ENCODE assay signal across 13 cellular contexts in the genomic region with DNA sequence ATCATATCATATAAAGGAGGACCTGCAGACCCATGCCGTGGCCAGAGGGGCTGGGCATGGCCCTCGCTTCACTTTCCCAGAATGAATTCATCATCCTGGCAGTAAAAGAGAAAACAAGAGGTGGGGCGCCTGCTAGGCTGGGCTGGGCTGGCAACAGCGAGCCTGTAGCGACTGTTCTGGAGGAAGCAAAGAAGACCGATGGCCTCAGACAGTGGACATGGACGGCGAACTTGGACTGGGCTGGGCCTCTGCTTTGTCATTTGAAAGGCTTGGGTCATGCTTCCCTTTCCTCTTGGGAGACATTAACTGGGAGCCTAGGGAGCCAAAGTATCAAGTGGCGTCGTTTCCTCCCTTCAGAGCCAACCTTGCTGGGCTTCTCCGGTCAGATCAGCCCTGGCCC. TPM values are rescaled to one million over a fixed set of nuclear protein-coding genes. Genes with fewer than 3 reads are reported as not detected.
DNase-seq lines count a peak whose midpoint lies in the region; ATAC-seq and TF ChIP-seq lines count a peak whose summit lies in the region.
"Had no signal": no experiment of that assay in that cellular context is flagged by ENCODE, and none has a peak within 500 bp of the region (broad histone marks: within the 10 kb centered on the region; RNA-seq: fewer than 3 reads in every experiment).

No MANE protein-coding gene starts in this region.

- H3K27ac ChIP-seq in duodenal mucosa (ENCODE audit: low read depth, low read length): peak overlapping the region; percentile 15
- no peak overlapping the region for H3K27ac ChIP-seq in psoas muscle
- H3K27ac ChIP-seq in testis: no peak overlapping the region
- H3K27ac ChIP-seq: brain microvascular endothelial cell had no signal

- H3K9me3 ChIP-seq in ES-I3 (ENCODE audit: control insufficient read depth, insufficient read depth, low read length) (no peaks in the 10 kb centered on the region), duodenal mucosa (ENCODE audit: control insufficient read depth in 1 of 2, low read length in 2 of 2) (no peaks in the 10 kb centered on the region), psoas muscle (no peaks in the 10 kb centered on the region), testis (no peaks in the 10 kb centered on the region)

- peak overlapping the region in 1 of 2 donors; percentile 13 for H3K4me3 Mint-ChIP-seq in stimulated activated naive CD8-positive, alpha-beta T cell treated with anti-CD3 and anti-CD28 coated beads, Interleukin-15, amount 100 ng/mL, for 72 hours
- H3K4me3 Mint-ChIP-seq: activated T-cell treated with anti-CD3 and anti-CD28 coated beads, Interleukin-2, amount 50 U/mL, for 4 hours; stimulated activated effector memory CD8-positive, alpha-beta T cell treated with anti-CD3 and anti-CD28 coated beads, Interleukin-12 subunit alpha, Interleukin-12 subunit beta, amount 100 ng/mL, for 72 hours had no signal

- H3K9ac ChIP-seq in ES-I3 (ENCODE audit: low read depth, low read length) (peak overlapping the region; percentile 58; the same call in 1 of the 2 replicates), duodenal mucosa (ENCODE audit: low read depth in 1 of 2, low read length in 2 of 2) (peak overlapping the region; percentile 41 to 88)

- TF ChIP-seq POLR2A in testis (IDR thresholded peaks at IDR 0.05): no peak

- H3K4me1 ChIP-seq in ES-I3 (ENCODE audit: insufficient read depth, low read length): no peaks in the 10 kb centered on the region
- H3K4me1 ChIP-seq in duodenal mucosa (ENCODE audit: control insufficient read depth in 1 of 2, insufficient read depth in 2 of 2, low read length in 2 of 2): peaks cover 40 to 41% of the 10 kb centered on the region in 2 donors
- H3K4me1 ChIP-seq in psoas muscle: no peaks in the 10 kb centered on the region
- H3K4me1 ChIP-seq in testis: peaks cover 6% of the 10 kb centered on the region

- no peak overlapping the region for H3K27ac Mint-ChIP-seq in stimulated activated naive CD8-positive, alpha-beta T cell treated with anti-CD3 and anti-CD28 coated beads, Interleukin-15, amount 100 ng/mL, for 72 hours
- H3K27ac Mint-ChIP-seq: IgD-negative memory B cell; stimulated activated effector memory CD8-positive, alpha-beta T cell treated with anti-CD3 and anti-CD28 coated beads, Interleukin-12 subunit alpha, Interleukin-12 subunit beta, amount 100 ng/mL, for 72 hours had no signal

- H3K4me3 ChIP-seq in duodenal mucosa (ENCODE audit: low read depth in 1 of 2, low read length in 2 of 2) (peak overlapping the region; percentile 61 to 82), kidney epithelial cell (ENCODE audit: low read depth, low read length) (peak overlapping the region; percentile 22), psoas muscle (peak overlapping the region; percentile 41), testis (no peak overlapping the region)

- H3K27me3 ChIP-seq in duodenal mucosa (ENCODE audit: control insufficient read depth in 1 of 2, insufficient read depth in 2 of 2, low read length in 2 of 2) (peaks cover 0 to 2% of the 10 kb centered on the region in 2 donors), kidney epithelial cell (ENCODE audit: control insufficient read depth, insufficient read depth, low read length) (peaks cover 23% of the 10 kb centered on the region), psoas muscle (ENCODE audit: insufficient read depth in 3 of 3, low read length in 2 of 3) (peaks cover 0 to 38% (median 11%) of the 10 kb centered on the region in 3 donors), testis (no peaks in the 10 kb centered on the region)

- peak in 1 of 4 donors; percentile 16 for ATAC-seq in psoas muscle
- no peak for ATAC-seq in stimulated activated naive CD8-positive, alpha-beta T cell treated with anti-CD3 and anti-CD28 coated beads, Interleukin-15, amount 100 ng/mL, for 72 hours
- ATAC-seq: stimulated activated effector memory CD8-positive, alpha-beta T cell treated with anti-CD3 and anti-CD28 coated beads, Interleukin-12 subunit alpha, Interleukin-12 subunit beta, amount 100 ng/mL, for 72 hours had no signal

- TF ChIP-seq CTCF in kidney epithelial cell (IDR thresholded peaks at IDR 0.05; ENCODE audit: insufficient read depth, low read length, poor library complexity, severe bottlenecking) (no peak), psoas muscle (IDR thresholded peaks at IDR 0.05) (no peak), testis (IDR thresholded peaks at IDR 0.05) (no peak)

- H3K9me3 Mint-ChIP-seq in stimulated activated naive CD8-positive, alpha-beta T cell treated with anti-CD3 and anti-CD28 coated beads, Interleukin-15, amount 100 ng/mL, for 72 hours: no peaks in the 10 kb centered on the region
- H3K9me3 Mint-ChIP-seq: activated T-cell treated with anti-CD3 and anti-CD28 coated beads, Interleukin-2, amount 50 U/mL, for 4 hours; IgD-negative memory B cell; stimulated activated effector memory CD8-positive, alpha-beta T cell treated with anti-CD3 and anti-CD28 coated beads, Interleukin-12 subunit alpha, Interleukin-12 subunit beta, amount 100 ng/mL, for 72 hours had no signal

- H3K27me3 Mint-ChIP-seq in stimulated activated naive CD8-positive, alpha-beta T cell treated with anti-CD3 and anti-CD28 coated beads, Interleukin-15, amount 100 ng/mL, for 72 hours: peaks cover 48% of the 10 kb centered on the region

- WGBS in psoas muscle, 3 donors: 5 to 7% (median 6%) methylated on average over 11 of the region's 11 CpGs
- 15 to 41% methylated on average over 6 to 11 of the region's 11 CpGs for WGBS in testis, 2 donors

- no peaks in the 10 kb centered on the region for H3K36me3 ChIP-seq in ES-I3 (ENCODE audit: insufficient read depth, low read length)
- H3K36me3 ChIP-seq in duodenal mucosa (ENCODE audit: control insufficient read depth in 1 of 2, insufficient read depth in 2 of 2, low read length in 2 of 2): peaks cover 0 to 11% of the 10 kb centered on the region in 2 donors
- no peaks in the 10 kb centered on the region for H3K36me3 ChIP-seq in kidney epithelial cell (ENCODE audit: control insufficient read depth, insufficient read depth, low read length)
- no peaks in the 10 kb centered on the region for H3K36me3 ChIP-seq in psoas muscle (ENCODE audit: insufficient read depth in 1 of 2, low read depth in 1 of 2)
- no peaks in the 10 kb centered on the region for H3K36me3 ChIP-seq in testis (ENCODE audit: low read depth, missing control alignments)
- H3K36me3 ChIP-seq: brain microvascular endothelial cell had no signal

- peaks cover 11% of the 10 kb centered on the region for H3K4me1 Mint-ChIP-seq in stimulated activated naive CD8-positive, alpha-beta T cell treated with anti-CD3 and anti-CD28 coated beads, Interleukin-15, amount 100 ng/mL, for 72 hours
- H3K4me1 Mint-ChIP-seq: stimulated activated effector memory CD8-positive, alpha-beta T cell treated with anti-CD3 and anti-CD28 coated beads, Interleukin-12 subunit alpha, Interleukin-12 subunit beta, amount 100 ng/mL, for 72 hours had no signal

- intact Hi-C loops in psoas muscle (cut with DNase I) (no loop called here), testis (cut with DNase I; ENCODE audit: low total_unique reads) (no loop called here)

- DNase-seq in kidney epithelial cell (ENCODE audit: low read depth) (no peak), psoas muscle (no peak), H4 (ENCODE audit: low spot score) (no peak), testis (no peak)
- no peak for DNase-seq in activated CD4-positive, alpha-beta T cell treated with anti-CD3 and anti-CD28 coated beads, Interleukin-2, amount 50 U/mL, for 4 hours
- no peak for DNase-seq in stimulated activated naive CD8-positive, alpha-beta T cell treated with anti-CD3 and anti-CD28 coated beads, Interleukin-15, amount 100 ng/mL, for 72 hours
- DNase-seq: activated T-cell treated with anti-CD3 and anti-CD28 coated beads, Interleukin-2, amount 50 U/mL, for 4 hours; brain microvascular endothelial cell; GDM1 had no signal

RNA-seq across cellular contexts. Expression of a gene that starts 0.4 kb away (rescaled TPM):
- 4.5 and 6.1 TPM in 2 replicates for total RNA-seq in kidney epithelial cell
- total RNA-seq in psoas muscle: under 1 TPM in 1 of 4 donors, not detected in 3; 0.26 TPM
- under 1 TPM; 0.10 to 0.21 (median 0.18) TPM for polyA plus RNA-seq in psoas muscle
- not detected in 2 replicates for total RNA-seq in H4 (2014; rRNA removed; shearing (Covaris generic))
- 1 to 10 TPM; 4.9 to 9.4 TPM for total RNA-seq in testis
- 14.1 TPM for polyA plus RNA-seq in testis (ENCODE audit: insufficient read depth, low read depth, low replicate concordance)
- total RNA-seq: activated T-cell treated with anti-CD3 and anti-CD28 coated beads, Interleukin-2, amount 50 U/mL, for 4 hours had no signal
- polyA plus RNA-seq: IgD-negative memory B cell had no signal

RNA-seq across cellular contexts. Expression of a gene that starts 45.6 kb away (rescaled TPM):
- total RNA-seq in kidney epithelial cell (1.2 and 1.4 TPM in 2 replicates), psoas muscle (1 to 10 TPM; 2.7 to 3.6 (median 3.2) TPM), testis (10 to 100 TPM; 10.1 to 12.8 TPM)
- polyA plus RNA-seq in psoas muscle (1 to 10 TPM; 1.2 to 1.9 (median 1.3) TPM), testis (ENCODE audit: insufficient read depth, low read depth, low replicate concordance) (8.4 TPM)
- 36.7 and 38.6 TPM in 2 replicates for total RNA-seq in H4 (2014; rRNA removed; shearing (Covaris generic))

Comparison
In these comparisons a context has a peak if more than half of its experiments do, and no peak if none do; other contexts are left out.
1. H3K4me3 ChIP-seq: peak in duodenal mucosa (2 of 2), kidney epithelial cell (single experiment) and psoas muscle (single experiment); none in testis (0 of 2).